In genomic region chr2:16553222-16553621, GRCh38 we compare ENCODE assay signal across 8 cellular contexts.
DNase-seq lines count a peak whose midpoint lies in the region; ATAC-seq, FAIRE-seq and TF ChIP-seq lines count a peak whose summit lies in the region.

No MANE protein-coding gene starts in this region.

- H3K4me2 ChIP-seq in A549 (no peak overlapping the region), astrocyte (ENCODE audit: low read length) (no peak overlapping the region)

- H3K9ac ChIP-seq in astrocyte (ENCODE audit: low read length) (no peak overlapping the region), kidney (ENCODE audit: low read length in 2 of 2) (no peak overlapping the region)

- H3K27ac ChIP-seq in A549 (no peak overlapping the region), astrocyte (ENCODE audit: low read depth, low read length) (no peak overlapping the region), kidney (ENCODE audit: low read depth in 2 of 2, low read length in 2 of 2) (no peak overlapping the region), thoracic aorta (no peak overlapping the region)

- no peaks in the 10 kb centered on the region for H3K36me3 ChIP-seq in astrocyte (ENCODE audit: insufficient read depth, low read length)
- H3K36me3 ChIP-seq in kidney (ENCODE audit: control insufficient read depth in 1 of 2, insufficient read depth in 2 of 2, low read length in 2 of 2): no peaks in the 10 kb centered on the region
- H3K36me3 ChIP-seq in thoracic aorta: peaks cover 3% of the 10 kb centered on the region

- intact Hi-C loops in kidney (cut with DNase I): no loop called here

- TF ChIP-seq POLR2A in A549 (IDR thresholded peaks at IDR 0.05; ENCODE audit: low read length): no peak

- H2AFZ ChIP-seq in astrocyte (ENCODE audit: low read depth, low read length): no peak overlapping the region

- TF ChIP-seq CTCF in A549 (IDR thresholded peaks at IDR 0.05) (peak; percentile 53), astrocyte (IDR thresholded peaks at IDR 0.05; ENCODE audit: insufficient read depth, low read depth, low read length) (peak; percentile 52), kidney (IDR thresholded peaks at IDR 0.05; ENCODE audit: borderline replicate concordance, extremely low read depth, insufficient read depth) (peak; percentile 54), thoracic aorta (IDR thresholded peaks at IDR 0.05) (peak; percentile 41)

- H3K27me3 ChIP-seq in astrocyte (ENCODE audit: insufficient read depth, low read length) (no peaks in the 10 kb centered on the region), thoracic aorta (replicated peaks; ENCODE audit: insufficient read depth) (no peaks in the 10 kb centered on the region)

- peaks cover 3% of the 10 kb centered on the region for H3K36me3 Mint-ChIP-seq in astrocyte (ENCODE audit: low read depth, unreplicated experiment)

- CTCF ChIA-PET in A549 (lab: Yijun Ruan, JAX): interaction anchor here (1.7 kb wide), 1 partner anchor 204 kb away, joined by 5 read pairs; no protein-coding TSS in a partner anchor

- H3K9me3 Mint-ChIP-seq in astrocyte (ENCODE audit: unreplicated experiment): no peaks in the 10 kb centered on the region

- FAIRE-seq in A549 (lab: Jason Lieb, UNC) (peak; percentile 39), astrocyte (lab: Jason Lieb, UNC) (no peak), kidney (lab: Jason Lieb, UNC) (no peak), HTR-8/SVneo (lab: Jason Lieb, UNC) (no peak)

- TF ChIP-seq EP300 in A549 (IDR thresholded peaks at IDR 0.05): no peak

- H3K4me1 ChIP-seq in A549 (no peaks in the 10 kb centered on the region), astrocyte (ENCODE audit: insufficient read depth, low read length) (no peaks in the 10 kb centered on the region), kidney (ENCODE audit: control insufficient read depth in 1 of 2, insufficient read depth in 1 of 2, low read depth in 1 of 2, low read length in 2 of 2) (no peaks in the 10 kb centered on the region), thoracic aorta (ENCODE audit: control insufficient read depth in 1 of 2, low read depth in 2 of 2) (no peaks in the 10 kb centered on the region)

- no peak overlapping the region for H3K4me3 Mint-ChIP-seq in astrocyte (ENCODE audit: unreplicated experiment)

- WGBS in A549 (ENCODE audit: missing lambda C conversion rate): 1% methylated on average over 4 of the region's 4 CpGs

- peak; percentile 62 to 88; a peak in 3 of 6 replicates for ATAC-seq in A549
- no peak for ATAC-seq in thoracic aorta (ENCODE audit: insufficient number of reproducible peaks, low FRiP score, low read depth)
- no peak for ATAC-seq in HG02840 (IDR thresholded peaks at IDR 0.05; ENCODE audit: low FRiP score, unreplicated experiment)

- no peak overlapping the region for H3K27ac Mint-ChIP-seq in astrocyte (ENCODE audit: unreplicated experiment)

- no peaks in the 10 kb centered on the region for H3K4me1 Mint-ChIP-seq in astrocyte (ENCODE audit: low read depth, unreplicated experiment)

- peaks cover 7% of the 10 kb centered on the region for H3K27me3 Mint-ChIP-seq in astrocyte (ENCODE audit: low read depth, unreplicated experiment)

- H3K9me3 ChIP-seq in A549 (no peaks in the 10 kb centered on the region), astrocyte (ENCODE audit: insufficient read depth, low read depth, low read length) (no peaks in the 10 kb centered on the region), kidney (ENCODE audit: control insufficient read depth in 1 of 2, low read length in 2 of 2) (no peaks in the 10 kb centered on the region), thoracic aorta (no peaks in the 10 kb centered on the region)

- H3K79me2 ChIP-seq in astrocyte (ENCODE audit: insufficient read depth, low read length): no peaks in the 10 kb centered on the region

- peak; percentile 20 to 51; a peak in 2 of 5 replicates for TF ChIP-seq RAD21 in A549 (conservative IDR thresholded peaks at IDR 0.05 in 1 of 2, IDR thresholded peaks at IDR 0.05 in 1 of 2)

- no peaks in the 10 kb centered on the region for H4K20me1 ChIP-seq in astrocyte (ENCODE audit: insufficient read depth, low read length)

- H3K4me3 ChIP-seq in A549: no peak overlapping the region
- H3K4me3 ChIP-seq in astrocyte (ENCODE audit: insufficient read depth, low read depth, low read length): no peak overlapping the region
- no peak overlapping the region for H3K4me3 ChIP-seq in kidney (ENCODE audit: low read length in 2 of 2)
- H3K4me3 ChIP-seq in thoracic aorta: no peak overlapping the region

- POLR2A ChIA-PET in A549 (lab: Yijun Ruan, JAX): no interaction called here

- peak; percentile 10 to 54 for DNase-seq in A549 (ENCODE audit: low read depth in 1 of 2, low spot score in 1 of 2)
- DNase-seq in G401 (ENCODE audit: low spot score): peak; percentile 56
- DNase-seq in NAMALWA (ENCODE audit: low spot score): peak; percentile 65
- DNase-seq in astrocyte (ENCODE audit: low read depth): peak; percentile 2
- DNase-seq in kidney: no peak
- no peak for DNase-seq in thoracic aorta (ENCODE audit: low spot score)
- no peak for DNase-seq in HTR-8/SVneo (ENCODE audit: insufficient read length, low spot score)

- in situ Hi-C loops in G401 (cut with HindIII; ENCODE audit: low sequenced_read_pairs): no loop called here

TF ChIP-seq in A549, 52 proteins besides CTCF, POLR2A, EP300 and RAD21:
- TF ChIP-seq SMC3 (IDR thresholded peaks at IDR 0.05): peak; percentile 56; the same call in 2 of the 3 replicates
- peak; percentile 18 to 73; a peak in 3 of 4 replicates for TF ChIP-seq CEBPB (IDR thresholded peaks at IDR 0.05)
- no peak for TF ChIP-seq EHMT2 (IDR thresholded peaks at IDR 0.05; ENCODE audit: low read depth)

Comparison
In these comparisons a context has a peak if more than half of its experiments do, and no peak if none do; other contexts are left out.
1. ATAC-seq: peak in A549 (2 of 2); none in thoracic aorta (single experiment) and HG02840 (single experiment).
2. DNase-seq: peak in A549 (2 of 2), G401 (single experiment), NAMALWA (single experiment) and astrocyte (single experiment); none in kidney (single experiment), thoracic aorta (single experiment) and HTR-8/SVneo (single experiment).
3. Peak in every context shown above with its lines, with median percentiles within 50 percentile points of each other: CTCF ChIP-seq.